In genomic region chr20:33636776-33637175, GRCh38 we compare ENCODE assay signal across 23 cellular contexts. TPM values are rescaled to one million over a fixed set of nuclear protein-coding genes. Genes with fewer than 3 reads are reported as not detected.
DNase-seq lines count a peak whose midpoint lies in the region; ATAC-seq, FAIRE-seq and TF ChIP-seq lines count a peak whose summit lies in the region.
"Had no signal": no experiment of that assay in that cellular context is flagged by ENCODE, and none has a peak within 500 bp of the region (broad histone marks: within the 10 kb centered on the region; RNA-seq: fewer than 3 reads in every experiment).

No MANE protein-coding gene starts in this region.

- no peak overlapping the region for H3K4me3 ChIP-seq in CD8-positive, alpha-beta T cell (ENCODE audit: low read depth, low read length)
- H3K4me3 ChIP-seq in CD8-positive, alpha-beta memory T cell (ENCODE audit: low read length), result no peak overlapping the region
- H3K4me3 ChIP-seq in astrocyte (ENCODE audit: insufficient read depth, low read depth, low read length) (no peak overlapping the region), prostate gland (no peak overlapping the region)

- no peak overlapping the region for H3K27ac ChIP-seq in CD8-positive, alpha-beta T cell (ENCODE audit: low read depth, low read length)
- H3K27ac ChIP-seq in CD8-positive, alpha-beta memory T cell (ENCODE audit: low read depth, low read length), result no peak overlapping the region
- H3K27ac ChIP-seq in astrocyte (ENCODE audit: low read depth, low read length) (no peak overlapping the region), prostate gland (peak overlapping the region in 1 of 2 donors; percentile 38)
- H3K27ac ChIP-seq: HL-60 had no signal

- peaks cover 14% of the 10 kb centered on the region for H3K36me3 ChIP-seq in CD8-positive, alpha-beta T cell (ENCODE audit: insufficient read depth, low read length)
- H3K36me3 ChIP-seq in CD8-positive, alpha-beta memory T cell (ENCODE audit: insufficient read depth, low read length), result peaks cover 25% of the 10 kb centered on the region
- H3K36me3 ChIP-seq in astrocyte (ENCODE audit: insufficient read depth, low read length) (peaks cover 8% of the 10 kb centered on the region), prostate gland (peaks cover 0 to 6% of the 10 kb centered on the region in 2 donors)

- H3K9me3 ChIP-seq in CD8-positive, alpha-beta T cell (ENCODE audit: low read length), result no peaks in the 10 kb centered on the region
- H3K9me3 ChIP-seq in CD8-positive, alpha-beta memory T cell (ENCODE audit: low read length), result no peaks in the 10 kb centered on the region
- H3K9me3 ChIP-seq in astrocyte (ENCODE audit: insufficient read depth, low read depth, low read length), result no peaks in the 10 kb centered on the region
- H3K9me3 ChIP-seq in prostate gland, result no peaks in the 10 kb centered on the region

- H3K36me3 Mint-ChIP-seq in CD8-positive, alpha-beta T cell, result peaks cover 68% of the 10 kb centered on the region
- H3K36me3 Mint-ChIP-seq in CD8-positive, alpha-beta memory T cell, result peaks cover 4 to 74% (median 23%) of the 10 kb centered on the region in 3 donors
- H3K36me3 Mint-ChIP-seq in astrocyte (ENCODE audit: low read depth, unreplicated experiment), result peaks cover 13% of the 10 kb centered on the region
- peaks cover 53 to 74% of the 10 kb centered on the region in 2 donors for H3K36me3 Mint-ChIP-seq in CD14-positive monocyte

- H3K79me2 ChIP-seq in astrocyte (ENCODE audit: insufficient read depth, low read length), result no peaks in the 10 kb centered on the region

- DNase-seq in CD8-positive, alpha-beta T cell, result no peak
- DNase-seq in CD8-positive, alpha-beta memory T cell, result no peak
- no peak for DNase-seq in astrocyte (ENCODE audit: low read depth)
- DNase-seq in left lobe of liver (ENCODE audit: low spot score), result no peak
- no peak for DNase-seq in CD14-positive monocyte (ENCODE audit: low spot score)
- no peak for DNase-seq in prostate gland (ENCODE audit: low spot score)
- DNase-seq in NCI-H2081 (lab: John Stamatoyannopoulos, UW), result no peak
- DNase-seq: C1 segment of cervical spinal cord, Calu3, DMS79 treated with DMSO at 0.1 percent for 48 hours, GF-D8, NCI-H1092, NCI-H1417 treated with DMSO at 0.1 percent for 48 hours, NCI-H187, NCI-H2171 treated with DMSO at 0.1 percent for 48 hours, NCI-H524, NCI-H774 had no signal

- TF ChIP-seq CTCF in CD8-positive, alpha-beta T cell (IDR thresholded peaks at IDR 0.05), result no peak
- TF ChIP-seq CTCF in astrocyte (IDR thresholded peaks at IDR 0.05; ENCODE audit: insufficient read depth, low read depth, low read length) (no peak), CD14-positive monocyte (IDR thresholded peaks at IDR 0.05) (no peak), prostate gland (IDR thresholded peaks at IDR 0.05) (no peak)

- intact Hi-C loops in CD8-positive, alpha-beta T cell (cut with DNase I, micrococcal nuclease), result no loop called here
- intact Hi-C loops in CD14-positive monocyte (cut with micrococcal nuclease), result no loop called here
- intact Hi-C loops in prostate gland (cut with DNase I), result no loop called here

- H3K4me3 Mint-ChIP-seq in CD8-positive, alpha-beta T cell, result no peak overlapping the region
- no peak overlapping the region for H3K4me3 Mint-ChIP-seq in CD8-positive, alpha-beta memory T cell
- peak overlapping the region; percentile 35 for H3K4me3 Mint-ChIP-seq in astrocyte (ENCODE audit: unreplicated experiment)
- H3K4me3 Mint-ChIP-seq in CD14-positive monocyte, result no peak overlapping the region

- H3K4me2 ChIP-seq in astrocyte (ENCODE audit: low read length), result no peak overlapping the region

- H4K20me1 ChIP-seq in astrocyte (ENCODE audit: insufficient read depth, low read length), result peaks cover 3% of the 10 kb centered on the region

- POLR2A ChIA-PET in CD8-positive, alpha-beta T cell (lab: Charles Lee), result interaction anchor here (1.0 kb wide), 1 partner anchor 27 kb away, joined by 3 read pairs; no protein-coding TSS in a partner anchor
- POLR2A ChIA-PET in CD8-positive, alpha-beta memory T cell (lab: Charles Lee), result interaction anchor here (0.6 kb wide), 1 partner anchor 134 kb away, joined by 8 read pairs; no protein-coding TSS in a partner anchor

- no peaks in the 10 kb centered on the region for H3K27me3 Mint-ChIP-seq in CD8-positive, alpha-beta T cell (ENCODE audit: low read depth)
- H3K27me3 Mint-ChIP-seq in CD8-positive, alpha-beta memory T cell, result no peaks in the 10 kb centered on the region
- H3K27me3 Mint-ChIP-seq in astrocyte (ENCODE audit: low read depth, unreplicated experiment), result no peaks in the 10 kb centered on the region
- H3K27me3 Mint-ChIP-seq in CD14-positive monocyte (ENCODE audit: low read depth in 3 of 3), result peaks cover 0 to 6% (median 0%) of the 10 kb centered on the region in 3 donors

- H2AFZ ChIP-seq in astrocyte (ENCODE audit: low read depth, low read length), result no peak overlapping the region

- no peak for FAIRE-seq in astrocyte (lab: Jason Lieb, UNC)
- FAIRE-seq: GM12892, H1, RCC 7860 had no signal

- no peaks in the 10 kb centered on the region for H3K27me3 ChIP-seq in CD8-positive, alpha-beta T cell (ENCODE audit: insufficient read depth, low read length)
- no peaks in the 10 kb centered on the region for H3K27me3 ChIP-seq in CD8-positive, alpha-beta memory T cell (ENCODE audit: insufficient read depth, low read length, poor library complexity, severe bottlenecking)
- no peaks in the 10 kb centered on the region for H3K27me3 ChIP-seq in astrocyte (ENCODE audit: insufficient read depth, low read length)
- H3K27me3 ChIP-seq in prostate gland (replicated peaks; ENCODE audit: insufficient read depth), result no peaks in the 10 kb centered on the region

- H3K4me1 ChIP-seq in CD8-positive, alpha-beta T cell (ENCODE audit: insufficient read depth, low read length), result no peaks in the 10 kb centered on the region
- no peaks in the 10 kb centered on the region for H3K4me1 ChIP-seq in CD8-positive, alpha-beta memory T cell (ENCODE audit: insufficient read depth, low read length)
- H3K4me1 ChIP-seq in astrocyte (ENCODE audit: insufficient read depth, low read length) (no peaks in the 10 kb centered on the region), prostate gland (replicated peaks) (no peaks in the 10 kb centered on the region)

- WGBS in prostate gland, result 91% methylated on average over 1 of the region's 1 CpG

- H3K9ac ChIP-seq in astrocyte (ENCODE audit: low read length), result no peak overlapping the region

- ATAC-seq in CD8-positive, alpha-beta T cell, result no peak
- ATAC-seq in left lobe of liver, result peak; percentile 98
- ATAC-seq in GM21529 (IDR thresholded peaks at IDR 0.05; ENCODE audit: unreplicated experiment), result no peak
- ATAC-seq: HCT116 had no signal

- CTCF ChIA-PET in CD8-positive, alpha-beta T cell (lab: Charles Lee), result interaction anchor here (1.2 to 1.4 kb wide), 2 partner anchors 11 to 51 kb away, joined by 3 read pairs; no protein-coding TSS in a partner anchor
- CTCF ChIA-PET in CD8-positive, alpha-beta memory T cell (lab: Charles Lee), result interaction anchor here (1.0 kb wide), 1 partner anchor 10 kb away, joined by 3 read pairs; no protein-coding TSS in a partner anchor

- peaks cover 5% of the 10 kb centered on the region for H3K4me1 Mint-ChIP-seq in CD8-positive, alpha-beta T cell (ENCODE audit: low read depth)
- H3K4me1 Mint-ChIP-seq in CD8-positive, alpha-beta memory T cell, result peaks cover 7 to 9% (median 8%) of the 10 kb centered on the region in 3 donors
- H3K4me1 Mint-ChIP-seq in astrocyte (ENCODE audit: low read depth, unreplicated experiment) (no peaks in the 10 kb centered on the region), CD14-positive monocyte (no peaks in the 10 kb centered on the region)

- no peaks in the 10 kb centered on the region for H3K9me3 Mint-ChIP-seq in CD8-positive, alpha-beta T cell
- H3K9me3 Mint-ChIP-seq in CD8-positive, alpha-beta memory T cell, result no peaks in the 10 kb centered on the region
- H3K9me3 Mint-ChIP-seq in astrocyte (ENCODE audit: unreplicated experiment) (no peaks in the 10 kb centered on the region), CD14-positive monocyte (no peaks in the 10 kb centered on the region)

- no peak for TF ChIP-seq POLR2A in prostate gland (IDR thresholded peaks at IDR 0.05)

- H3K27ac Mint-ChIP-seq in CD8-positive, alpha-beta T cell, result peak overlapping the region; percentile 8
- peak overlapping the region in 5 of 8 donors; percentile 15 to 81 (median 51) for H3K27ac Mint-ChIP-seq in CD8-positive, alpha-beta memory T cell
- H3K27ac Mint-ChIP-seq in astrocyte (ENCODE audit: unreplicated experiment) (no peak overlapping the region), CD14-positive monocyte (peak overlapping the region in 1 of 7 donors; percentile 80)

RNA-seq across cellular contexts. Expression of gene C20orf144, which starts 25.4 kb away (rescaled TPM):
- under 1 TPM; 0.25 to 0.27 TPM for total RNA-seq in CD8-positive, alpha-beta T cell
- under 1 TPM; 0.16 to 0.24 TPM for total RNA-seq in CD8-positive, alpha-beta memory T cell
- not detected for polyA plus RNA-seq in CD8-positive, alpha-beta memory T cell
- total RNA-seq in astrocyte (0.16 TPM in 1 of 2 replicates, not detected in the other), left lobe of liver (not detected), prostate gland (under 1 TPM; 0.14 to 0.91 TPM)
- polyA plus RNA-seq in CD14-positive monocyte, result not detected

RNA-seq across cellular contexts. Expression of gene ACTL10, which starts 30.0 kb away (rescaled TPM):
- under 1 TPM; 0.65 to 0.75 TPM for total RNA-seq in CD8-positive, alpha-beta T cell
- 1 to 10 TPM; 3.8 to 4.6 TPM for total RNA-seq in CD8-positive, alpha-beta memory T cell
- polyA plus RNA-seq in CD8-positive, alpha-beta memory T cell, result 6.6 TPM
- total RNA-seq in astrocyte (1.1 and 1.4 TPM in 2 replicates), left lobe of liver (0.20 TPM), prostate gland (1 to 10 TPM; 7.9 to 8.5 TPM)
- polyA plus RNA-seq in CD14-positive monocyte, result 1 to 10 TPM; 1.1 to 1.2 TPM
- total RNA-seq: H1 had no signal

RNA-seq across cellular contexts. Expression of gene NECAB3, which starts 37.5 kb away (rescaled TPM):
- total RNA-seq in CD8-positive, alpha-beta T cell, result 1 to 10 TPM; 5.7 to 5.9 TPM
- total RNA-seq in CD8-positive, alpha-beta memory T cell, result 10 to 100 TPM; 19.0 to 20.6 TPM
- polyA plus RNA-seq in CD8-positive, alpha-beta memory T cell, result 2.7 TPM
- 19.5 and 22.3 TPM in 2 replicates for total RNA-seq in astrocyte
- total RNA-seq in left lobe of liver, result 19.9 TPM
- 1 to 10 TPM; 1.3 to 1.8 TPM for polyA plus RNA-seq in CD14-positive monocyte
- 100 to 1,000 TPM; 142 to 156 TPM for total RNA-seq in prostate gland

RNA-seq across cellular contexts. Expression of gene E2F1, which starts 49.4 kb away (rescaled TPM):
- 1 to 10 TPM; 1.2 to 1.3 TPM for total RNA-seq in CD8-positive, alpha-beta T cell
- total RNA-seq in CD8-positive, alpha-beta memory T cell, result 10 to 100 TPM; 68.8 to 72.3 TPM
- polyA plus RNA-seq in CD8-positive, alpha-beta memory T cell, result 0.52 TPM
- total RNA-seq in astrocyte (1.6 and 2.3 TPM in 2 replicates), left lobe of liver (0.60 TPM), prostate gland (10 to 100 TPM in 1 of 2 donors, 1 to 10 TPM in 1; 2.0 to 10.1 TPM)
- under 1 TPM in 1 of 2 donors, not detected in 1; 0.17 TPM for polyA plus RNA-seq in CD14-positive monocyte
